ENCODE assay signal across 15 cellular contexts in the genomic region with DNA sequence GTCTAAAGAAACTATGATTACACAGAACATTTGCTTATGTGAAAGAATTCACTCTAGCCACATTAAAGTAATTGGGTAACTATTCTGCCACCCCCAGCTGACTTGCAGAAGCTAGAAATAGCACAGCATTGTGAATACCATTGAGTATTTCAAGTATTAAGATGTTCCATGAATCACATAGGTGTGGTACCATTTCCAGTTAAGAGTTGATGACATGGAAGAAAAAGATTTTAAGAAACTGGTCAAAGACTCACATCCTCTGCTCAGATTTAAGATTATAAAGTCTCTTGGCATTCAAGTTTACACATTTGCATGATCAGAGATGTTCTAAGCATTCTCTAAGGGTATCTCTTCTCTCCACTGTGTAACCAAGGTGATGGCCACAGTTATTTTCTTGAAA.
A peak's percentile ranks its signal among the peaks of the same experiment; 100 is the strongest.
DNase-seq lines count a peak whose midpoint lies in the region; ATAC-seq, FAIRE-seq and TF ChIP-seq lines count a peak whose summit lies in the region.
"Had no signal": no experiment of that assay in that cellular context is flagged by ENCODE, and none has a peak within 500 bp of the region (broad histone marks: within the 10 kb centered on the region; RNA-seq: fewer than 3 reads in every experiment).

No MANE protein-coding gene starts in this region.

- H3K27ac Mint-ChIP-seq in activated naive CD4-positive, alpha-beta T cell treated with anti-CD3 and anti-CD28 coated beads, Interleukin-2, amount 50 U/mL, for 24 hours = peak overlapping the region; percentile 84

- no peaks in the 10 kb centered on the region for H3K27me3 ChIP-seq in foreskin keratinocyte
- H3K27me3 ChIP-seq: tibial nerve had no signal

- peaks cover 4% of the 10 kb centered on the region for H3K9me3 Mint-ChIP-seq in activated naive CD4-positive, alpha-beta T cell treated with anti-CD3 and anti-CD28 coated beads, Interleukin-2, amount 50 U/mL, for 24 hours

- no peak for FAIRE-seq in urothelium cell line (lab: Jason Lieb, UNC)
- FAIRE-seq: GM12878 had no signal

- TF ChIP-seq CTCF in foreskin keratinocyte (conservative IDR thresholded peaks at IDR 0.05) = peak; percentile 16

- H3K27ac ChIP-seq in foreskin keratinocyte = peak overlapping the region; percentile 91
- H3K27ac ChIP-seq: tibial nerve had no signal

- peak; percentile 87 for ATAC-seq in foreskin keratinocyte
- ATAC-seq in HG02623 (IDR thresholded peaks at IDR 0.05; ENCODE audit: unreplicated experiment) = no peak
- ATAC-seq: GM12878 had no signal

- peak; percentile 12 for DNase-seq in stimulated activated naive CD4-positive, alpha-beta T cell treated with Interleukin-2 at 50 U/mL for 16 hours (lab: John Stamatoyannopoulos, UW)
- DNase-seq in stimulated activated naive CD4-positive, alpha-beta T cell (lab: John Stamatoyannopoulos, UW) = no peak
- peak; percentile 94 to 98 for DNase-seq in foreskin keratinocyte
- DNase-seq in urothelium cell line (ENCODE audit: low spot score) = peak; percentile 43
- no peak for DNase-seq in NCI-H510A treated with DMSO at 0.1 percent for 48 hours (lab: John Stamatoyannopoulos, UW)
- no peak for DNase-seq in epidermal melanocyte (ENCODE audit: insufficient read length, low spot score)
- DNase-seq: activated CD8-positive, alpha-beta memory T cell treated with anti-CD3 and anti-CD28 coated beads for 24 hours; central memory CD4-positive, alpha-beta T cell; hypothalamus; KBM-7; naive B cell had no signal

- H3K27me3 Mint-ChIP-seq in activated naive CD4-positive, alpha-beta T cell treated with anti-CD3 and anti-CD28 coated beads, Interleukin-2, amount 50 U/mL, for 24 hours = no peaks in the 10 kb centered on the region
- H3K27me3 Mint-ChIP-seq: naive B cell had no signal

- H3K4me1 Mint-ChIP-seq in activated naive CD4-positive, alpha-beta T cell treated with anti-CD3 and anti-CD28 coated beads, Interleukin-2, amount 50 U/mL, for 24 hours = peaks cover 70% of the 10 kb centered on the region

- H3K4me3 Mint-ChIP-seq in activated naive CD4-positive, alpha-beta T cell treated with anti-CD3 and anti-CD28 coated beads, Interleukin-2, amount 50 U/mL, for 24 hours = peak overlapping the region; percentile 19
- H3K4me3 Mint-ChIP-seq: naive B cell had no signal

- H3K36me3 Mint-ChIP-seq in activated naive CD4-positive, alpha-beta T cell treated with anti-CD3 and anti-CD28 coated beads, Interleukin-2, amount 50 U/mL, for 24 hours = peaks cover 46% of the 10 kb centered on the region

- H3K4me1 ChIP-seq in foreskin keratinocyte = peaks cover 20% of the 10 kb centered on the region

Comparison
In these comparisons a context has a peak if more than half of its experiments do, and no peak if none do; other contexts are left out.
1. DNase-seq: peak in stimulated activated naive CD4-positive, alpha-beta T cell treated with Interleukin-2 at 50 U/mL for 16 hours (single experiment), foreskin keratinocyte (2 of 2) and urothelium cell line (single experiment); none in stimulated activated naive CD4-positive, alpha-beta T cell (0 of 6), NCI-H510A treated with DMSO at 0.1 percent for 48 hours (single experiment) and epidermal melanocyte (single experiment).